Comparison of ENCODE assay signal across 22 cellular contexts in the genomic region with DNA sequence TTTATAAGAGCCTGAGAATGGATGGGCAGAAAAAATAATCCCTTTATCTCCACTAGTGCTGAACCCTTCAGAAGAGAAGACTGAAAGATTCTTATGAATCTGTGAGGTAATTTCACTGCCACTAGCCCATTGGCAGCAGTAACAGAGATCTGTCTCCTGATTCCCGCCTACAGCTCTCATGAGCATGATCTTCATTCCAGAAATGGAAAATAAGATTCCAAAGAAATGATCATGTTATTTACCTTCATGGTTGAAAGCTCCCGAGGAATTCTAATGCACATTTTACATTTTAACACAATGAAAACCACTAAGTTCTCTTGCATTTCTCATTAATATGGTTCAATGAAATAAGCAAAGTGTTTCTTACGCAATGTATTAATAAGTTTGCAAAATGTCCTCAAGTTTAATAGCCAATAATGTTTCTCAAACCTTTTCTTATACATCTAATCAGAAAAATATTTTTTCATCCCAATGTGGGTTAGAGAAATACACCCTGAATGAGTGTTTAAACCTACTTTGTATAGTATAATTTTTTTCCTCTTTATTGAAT.
"Had no signal": no experiment of that assay in that cellular context is flagged by ENCODE, and none has a peak within 500 bp of the region (broad histone marks: within the 10 kb centered on the region; RNA-seq: fewer than 3 reads in every experiment).

No MANE protein-coding gene starts in this region.

- H3K36me3 Mint-ChIP-seq: activated naive CD8-positive, alpha-beta T cell treated with anti-CD3 and anti-CD28 coated beads for 36 hours; stimulated activated memory B cell treated with anti-CD40 and anti-IgM and Interleukin-4, amounts not matched to agents 10 μg/mL and 1 μg/mL and 100 μg/mL, for 72 hours; type B pancreatic cell had no signal

- FAIRE-seq: bronchial epithelial cell had no signal

- H3K27ac Mint-ChIP-seq: activated CD4-positive, alpha-beta T cell treated with anti-CD3 and anti-CD28 coated beads, Interleukin-2, amount 10 ng/mL, durations not matched to agents 24 days and 14 days; activated CD8-positive, alpha-beta T cell treated with anti-CD3 and anti-CD28 coated beads for 36 hours; activated naive CD8-positive, alpha-beta T cell treated with anti-CD3 and anti-CD28 coated beads for 36 hours; activated T-helper 17 cell treated with anti-CD3 and anti-CD28 coated beads, Interleukin-2, amount 50 U/mL, for 72 hours; dendritic cell treated with granulocyte-macrophage colony-stimulating factor and Interleukin-4, amounts not matched to agents 40 ng/mL and 50 ng/mL, for 4 days; stimulated activated memory B cell treated with anti-CD40 and anti-IgM and Interleukin-4, amounts not matched to agents 10 μg/mL and 1 μg/mL and 100 μg/mL, for 72 hours; T-helper 1 cell treated with Interleukin-12 subunit alpha and Interleukin-12 subunit beta and Interleukin-4 antibody, amounts not matched to agents 30 μg/mL and 1 μg/mL, for 36 hours; type B pancreatic cell had no signal

- H3K4me3 Mint-ChIP-seq: activated CD4-positive, alpha-beta T cell treated with anti-CD3 and anti-CD28 coated beads, Interleukin-2, amount 10 ng/mL, durations not matched to agents 24 days and 14 days; activated CD8-positive, alpha-beta T cell treated with anti-CD3 and anti-CD28 coated beads for 36 hours; activated naive CD8-positive, alpha-beta T cell treated with anti-CD3 and anti-CD28 coated beads for 36 hours; activated T-helper 17 cell treated with anti-CD3 and anti-CD28 coated beads, Interleukin-2, amount 50 U/mL, for 72 hours; dendritic cell treated with granulocyte-macrophage colony-stimulating factor and Interleukin-4, amounts not matched to agents 40 ng/mL and 50 ng/mL, for 4 days; stimulated activated memory B cell treated with anti-CD40 and anti-IgM and Interleukin-4, amounts not matched to agents 10 μg/mL and 1 μg/mL and 100 μg/mL, for 72 hours; T-helper 1 cell treated with Interleukin-12 subunit alpha and Interleukin-12 subunit beta and Interleukin-4 antibody, amounts not matched to agents 30 μg/mL and 1 μg/mL, for 36 hours; type B pancreatic cell had no signal

- H2AFZ ChIP-seq: hepatocyte had no signal

- DNase-seq: activated CD4-positive, alpha-beta T cell treated with anti-CD3 and anti-CD28 coated beads, Interleukin-2, amount 10 ng/mL, durations not matched to agents 24 days and 14 days; activated CD8-positive, alpha-beta T cell treated with anti-CD3 and anti-CD28 coated beads for 36 hours; activated naive CD4-positive, alpha-beta T cell; activated naive CD8-positive, alpha-beta T cell treated with anti-CD3 and anti-CD28 coated beads for 36 hours; activated T-cell treated with anti-CD3 and anti-CD28 coated beads, Interleukin-2, amount 50 U/mL, for 1 hour; amniotic stem cell; cerebellar nuclear complex; effector CD8-positive, alpha-beta T cell; foreskin fibroblast; islet precursor cell; left ventricle myocardium inferior; mammary epithelial cell; spleen; stimulated activated CD4-positive, alpha-beta T cell treated with anti-CD3 and anti-CD28 coated beads, Interleukin-4, amount 100 ng/mL, for 4 hours; testis had no signal

- H3K36me3 ChIP-seq: left ventricle myocardium inferior, spleen had no signal

- H3K9me3 ChIP-seq: left ventricle myocardium inferior, testis had no signal

- H3K27me3 Mint-ChIP-seq: activated CD4-positive, alpha-beta T cell treated with anti-CD3 and anti-CD28 coated beads, Interleukin-2, amount 10 ng/mL, durations not matched to agents 24 days and 14 days; activated CD8-positive, alpha-beta T cell treated with anti-CD3 and anti-CD28 coated beads for 36 hours; activated naive CD8-positive, alpha-beta T cell treated with anti-CD3 and anti-CD28 coated beads for 36 hours; activated T-helper 17 cell treated with anti-CD3 and anti-CD28 coated beads, Interleukin-2, amount 50 U/mL, for 72 hours; dendritic cell treated with granulocyte-macrophage colony-stimulating factor and Interleukin-4, amounts not matched to agents 40 ng/mL and 50 ng/mL, for 4 days; stimulated activated memory B cell treated with anti-CD40 and anti-IgM and Interleukin-4, amounts not matched to agents 10 μg/mL and 1 μg/mL and 100 μg/mL, for 72 hours had no signal

- H3K79me2 ChIP-seq: hepatocyte had no signal

- H3K4me1 Mint-ChIP-seq: activated CD4-positive, alpha-beta T cell treated with anti-CD3 and anti-CD28 coated beads, Interleukin-2, amount 10 ng/mL, durations not matched to agents 24 days and 14 days; activated naive CD8-positive, alpha-beta T cell treated with anti-CD3 and anti-CD28 coated beads for 36 hours; activated T-helper 17 cell treated with anti-CD3 and anti-CD28 coated beads, Interleukin-2, amount 50 U/mL, for 72 hours; stimulated activated memory B cell treated with anti-CD40 and anti-IgM and Interleukin-4, amounts not matched to agents 10 μg/mL and 1 μg/mL and 100 μg/mL, for 72 hours had no signal

- H3K27ac ChIP-seq: hepatocyte, left ventricle myocardium inferior, spleen, testis had no signal

- H3K9me3 Mint-ChIP-seq: activated CD4-positive, alpha-beta T cell treated with anti-CD3 and anti-CD28 coated beads, Interleukin-2, amount 10 ng/mL, durations not matched to agents 24 days and 14 days; activated CD8-positive, alpha-beta T cell treated with anti-CD3 and anti-CD28 coated beads for 36 hours; activated naive CD8-positive, alpha-beta T cell treated with anti-CD3 and anti-CD28 coated beads for 36 hours; dendritic cell treated with granulocyte-macrophage colony-stimulating factor and Interleukin-4, amounts not matched to agents 40 ng/mL and 50 ng/mL, for 4 days; stimulated activated memory B cell treated with anti-CD40 and anti-IgM and Interleukin-4, amounts not matched to agents 10 μg/mL and 1 μg/mL and 100 μg/mL, for 72 hours; T-helper 1 cell treated with Interleukin-12 subunit alpha and Interleukin-12 subunit beta and Interleukin-4 antibody, amounts not matched to agents 30 μg/mL and 1 μg/mL, for 36 hours; type B pancreatic cell had no signal

- H3K4me1 ChIP-seq: left ventricle myocardium inferior, spleen, testis had no signal

- H3K27me3 ChIP-seq: hepatocyte, spleen, testis had no signal

- H3K4me2 ChIP-seq: hepatocyte had no signal

- H3K4me3 ChIP-seq: hepatocyte, left ventricle myocardium inferior, spleen, testis had no signal
